ENCODE assay signal across 8 cellular contexts in the genomic region with DNA sequence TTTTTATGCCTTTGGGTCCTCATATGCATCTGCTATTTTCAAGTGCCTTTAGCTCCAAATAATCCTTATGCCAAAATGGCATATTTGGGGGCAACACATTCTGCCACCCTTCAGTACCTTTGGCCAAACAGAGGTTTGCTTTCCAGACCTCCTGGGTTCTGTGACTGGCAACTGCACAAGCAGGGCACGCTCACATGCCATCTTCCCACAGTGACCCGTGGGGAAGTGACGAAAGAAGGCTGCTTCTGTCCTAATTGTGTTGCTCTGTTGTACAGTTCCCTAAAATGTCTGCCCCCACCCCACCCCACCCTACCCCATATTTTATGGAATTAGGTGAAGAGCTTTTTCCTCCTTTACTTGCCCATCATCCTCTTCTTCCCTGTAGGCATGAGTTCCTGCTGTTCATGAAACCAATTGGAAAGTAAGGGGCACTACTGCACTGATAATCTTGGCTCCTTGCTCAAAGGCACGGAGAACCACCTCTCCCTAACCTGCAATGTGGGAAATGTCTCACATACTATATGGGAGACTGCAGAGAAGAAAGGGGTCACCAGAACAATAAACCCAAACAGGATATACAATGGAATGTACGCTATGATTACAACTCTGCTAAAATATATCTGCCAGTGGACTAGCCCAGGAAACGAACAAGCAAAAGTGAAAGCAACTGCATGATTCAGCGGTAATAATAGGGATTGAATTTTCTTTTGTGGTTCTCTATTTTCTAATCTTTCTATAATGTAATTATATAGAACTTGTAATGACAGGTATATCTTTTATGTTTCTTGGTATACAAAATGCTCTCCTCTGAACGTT.
DNase-seq lines count a peak whose midpoint lies in the region; ATAC-seq and TF ChIP-seq lines count a peak whose summit lies in the region.

No MANE protein-coding gene starts in this region.

- DNase-seq in AG10803 (ENCODE audit: low read depth) (peak; percentile 25), KG1 (lab: John Stamatoyannopoulos, UW) (peak; percentile 52), fibroblast of gingiva (ENCODE audit: low read depth) (peak; percentile 7), skeletal muscle cell (ENCODE audit: low read depth) (peak; percentile 18), DMS79 treated with DMSO at 0.1 percent for 48 hours (lab: John Stamatoyannopoulos, UW) (no peak), GM13976 (ENCODE audit: low spot score) (no peak)
- DNase-seq in activated CD4-positive, alpha-beta T cell treated with anti-CD3 and anti-CD28 coated beads, Interleukin-2, amount 50 U/mL, for 1 hour, result peak; percentile 17

- TF ChIP-seq CTCF in AG10803 (conservative IDR thresholded peaks at IDR 0.05; ENCODE audit: low read length) (no peak), GM13976 (IDR thresholded peaks at IDR 0.05; ENCODE audit: borderline replicate concordance, control extremely low read depth, extremely low read depth, insufficient read depth, missing control alignments) (no peak)

- peak overlapping the region; percentile 34 for H3K4me3 ChIP-seq in AG10803 (ENCODE audit: low read length)
- H3K4me3 ChIP-seq in skeletal muscle cell (ENCODE audit: low read depth, low read length), result no peak overlapping the region

- in situ Hi-C loops in GM13976 (cut with MboI; ENCODE audit: low sequenced_read_pairs, unreplicated experiment), result no loop called here

- ATAC-seq in GM21423 (IDR thresholded peaks at IDR 0.05; ENCODE audit: unreplicated experiment), result no peak

Comparison
In these comparisons a context has a peak if more than half of its experiments do, and no peak if none do; other contexts are left out.
1. DNase-seq: peak in AG10803 (single experiment), KG1 (single experiment), activated CD4-positive, alpha-beta T cell treated with anti-CD3 and anti-CD28 coated beads, Interleukin-2, amount 50 U/mL, for 1 hour (single experiment), fibroblast of gingiva (single experiment) and skeletal muscle cell (single experiment); none in DMS79 treated with DMSO at 0.1 percent for 48 hours (single experiment) and GM13976 (single experiment).